27 cellular contexts compared by ENCODE assay signal in the genomic region with DNA sequence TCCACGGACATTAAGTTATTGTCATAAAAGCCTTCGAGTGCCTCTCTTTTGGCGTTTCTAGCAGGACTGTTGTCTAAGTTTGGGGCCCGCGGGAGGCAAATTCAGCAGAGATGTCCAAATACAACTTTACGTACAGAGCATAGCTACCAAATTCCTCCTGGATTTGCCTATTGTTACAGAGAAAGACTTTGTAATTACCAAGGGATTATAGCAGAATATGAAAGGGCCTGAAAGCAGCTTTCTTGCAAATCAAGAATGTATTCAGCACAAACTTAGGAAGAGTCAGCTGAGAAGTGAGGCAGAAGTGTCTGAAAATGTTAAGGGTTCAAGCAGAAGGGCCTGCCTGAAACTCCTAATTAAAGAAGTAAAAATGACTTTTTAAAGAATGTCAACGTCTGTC.
"Had no signal": no experiment of that assay in that cellular context is flagged by ENCODE, and none has a peak within 500 bp of the region (broad histone marks: within the 10 kb centered on the region; RNA-seq: fewer than 3 reads in every experiment).

No MANE protein-coding gene starts in this region.

- H3K9me3 ChIP-seq: colonic mucosa, gastrocnemius medialis, lower lobe of right lung, mucosa of descending colon had no signal

- H3K27me3 Mint-ChIP-seq: dendritic cell treated with granulocyte-macrophage colony-stimulating factor and Interleukin-4, amounts not matched to agents 40 ng/mL and 50 ng/mL, for 4 days; effector memory CD8-positive, alpha-beta T cell had no signal

- H3K27ac ChIP-seq: colonic mucosa, epithelial cell of prostate, esophagus squamous epithelium, gastrocnemius medialis, heart right ventricle, left lung, lower lobe of right lung had no signal

- ATAC-seq: effector memory CD8-positive, alpha-beta T cell; esophagus mucosa; gastrocnemius medialis; heart right ventricle; left cardiac atrium; left lung; left ventricle myocardium superior; lower lobe of right lung; mucosa of descending colon had no signal

- H3K4me1 Mint-ChIP-seq: mesothelial cell of epicardium had no signal

- H3K27ac Mint-ChIP-seq: dendritic cell treated with granulocyte-macrophage colony-stimulating factor and Interleukin-4, amounts not matched to agents 40 ng/mL and 50 ng/mL, for 4 days; effector memory CD8-positive, alpha-beta T cell; endodermal cell; mesothelial cell of epicardium had no signal

- H3K36me3 ChIP-seq: colonic mucosa, esophagus squamous epithelium, gastrocnemius medialis, heart right ventricle, left lung, lower lobe of right lung had no signal

- H3K27me3 ChIP-seq: colonic mucosa, esophagus squamous epithelium, gastrocnemius medialis, heart right ventricle, left lung had no signal

- FAIRE-seq: endometrium, islet of Langerhans, keratinocyte had no signal

- H3K4me3 Mint-ChIP-seq: dendritic cell treated with granulocyte-macrophage colony-stimulating factor and Interleukin-4, amounts not matched to agents 40 ng/mL and 50 ng/mL, for 4 days; effector memory CD8-positive, alpha-beta T cell; endodermal cell; mesothelial cell of epicardium had no signal

- DNase-seq: colonic mucosa; cortex of kidney; effector CD8-positive, alpha-beta T cell; effector memory CD8-positive, alpha-beta T cell; endodermal cell; erythroblast; esophagus squamous epithelium; foreskin fibroblast; foreskin melanocyte; gastrocnemius medialis; glutamatergic neuron; head of caudate nucleus; heart right ventricle; hippocampal formation; left cardiac atrium; left lung; left ventricle myocardium superior; lower lobe of right lung; mesenchymal stem cell; mucosa of descending colon had no signal

- H3K4me3 ChIP-seq: colonic mucosa, esophagus squamous epithelium, gastrocnemius medialis, heart right ventricle, left lung, lower lobe of right lung, mucosa of descending colon had no signal

- H3K4me1 ChIP-seq: colonic mucosa, esophagus squamous epithelium, gastrocnemius medialis, heart right ventricle, left lung, lower lobe of right lung had no signal
